ENCODE assay signal across 17 cellular contexts in the genomic region with DNA sequence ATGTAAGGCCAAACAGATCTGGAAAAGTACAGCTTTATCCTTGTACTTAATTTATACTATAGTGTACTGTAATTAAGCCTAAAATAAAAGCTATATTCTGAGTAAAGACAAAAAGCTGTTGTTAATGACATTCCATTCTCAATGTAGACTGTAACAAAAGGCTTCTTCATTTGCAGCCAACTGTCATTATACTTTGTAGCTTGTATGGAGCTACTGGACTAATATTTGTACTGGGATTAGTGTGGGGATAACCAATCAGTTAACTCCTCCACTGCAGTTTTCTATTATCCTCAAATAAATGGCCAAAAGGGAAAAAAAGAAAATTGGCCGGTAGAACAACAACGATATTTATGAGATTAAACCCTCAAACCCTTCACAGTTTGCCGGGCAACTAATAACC.
DNase-seq lines count a peak whose midpoint lies in the region; ATAC-seq and TF ChIP-seq lines count a peak whose summit lies in the region.
"Had no signal": no experiment of that assay in that cellular context is flagged by ENCODE, and none has a peak within 500 bp of the region (broad histone marks: within the 10 kb centered on the region; RNA-seq: fewer than 3 reads in every experiment).

No MANE protein-coding gene starts in this region.

- H3K36me3 Mint-ChIP-seq in osteocyte (ENCODE audit: unreplicated experiment), result peaks cover 17% of the 10 kb centered on the region
- peaks cover 7 to 35% (median 9%) of the 10 kb centered on the region in 3 donors for H3K36me3 Mint-ChIP-seq in naive thymus-derived CD8-positive, alpha-beta T cell

- no peaks in the 10 kb centered on the region for H3K27me3 Mint-ChIP-seq in osteocyte (ENCODE audit: unreplicated experiment)
- H3K27me3 Mint-ChIP-seq in naive thymus-derived CD8-positive, alpha-beta T cell, result no peaks in the 10 kb centered on the region
- H3K27me3 Mint-ChIP-seq: stimulated activated naive CD8-positive, alpha-beta T cell treated with anti-CD3 and anti-CD28 coated beads, Interleukin-15, amount 100 ng/mL, for 72 hours had no signal

- H3K4me3 Mint-ChIP-seq in osteocyte (ENCODE audit: unreplicated experiment), result no peak overlapping the region
- H3K4me3 Mint-ChIP-seq in naive thymus-derived CD8-positive, alpha-beta T cell, result no peak overlapping the region
- H3K4me3 Mint-ChIP-seq: CD8-positive, alpha-beta T cell; stimulated activated naive CD8-positive, alpha-beta T cell treated with anti-CD3 and anti-CD28 coated beads, Interleukin-15, amount 100 ng/mL, for 72 hours had no signal

- H3K4me1 Mint-ChIP-seq in osteocyte (ENCODE audit: unreplicated experiment), result peaks cover 41% of the 10 kb centered on the region
- peaks cover 20 to 74% (median 60%) of the 10 kb centered on the region in 4 donors for H3K4me1 Mint-ChIP-seq in naive thymus-derived CD8-positive, alpha-beta T cell

- no peak overlapping the region for H3K27ac Mint-ChIP-seq in osteocyte (ENCODE audit: unreplicated experiment)
- H3K27ac Mint-ChIP-seq in naive thymus-derived CD8-positive, alpha-beta T cell, result no peak overlapping the region
- H3K27ac Mint-ChIP-seq: CD8-positive, alpha-beta T cell; stimulated activated naive CD8-positive, alpha-beta T cell treated with anti-CD3 and anti-CD28 coated beads, Interleukin-15, amount 100 ng/mL, for 72 hours had no signal

- TF ChIP-seq CTCF in osteocyte (IDR thresholded peaks at IDR 0.05), result no peak

- H3K9me3 Mint-ChIP-seq in osteocyte (ENCODE audit: unreplicated experiment), result no peaks in the 10 kb centered on the region
- H3K9me3 Mint-ChIP-seq in naive thymus-derived CD8-positive, alpha-beta T cell, result no peaks in the 10 kb centered on the region
- H3K9me3 Mint-ChIP-seq: CD8-positive, alpha-beta T cell; stimulated activated naive CD8-positive, alpha-beta T cell treated with anti-CD3 and anti-CD28 coated beads, Interleukin-15, amount 100 ng/mL, for 72 hours had no signal

- POLR2A ChIA-PET in naive thymus-derived CD8-positive, alpha-beta T cell (lab: Charles Lee), result no interaction called here

- DNase-seq in COR-L47 (lab: John Stamatoyannopoulos, UW) (peak; percentile 69), NCI-H1105 (lab: John Stamatoyannopoulos, UW) (peak; percentile 22), NCI-H774 (lab: John Stamatoyannopoulos, UW) (peak; percentile 94), globus pallidus (ENCODE audit: low spot score) (peak; percentile 80), osteocyte (ENCODE audit: extremely low spot score, unreplicated experiment) (no peak), NK-92 (lab: John Stamatoyannopoulos, UW; ENCODE audit: unreplicated experiment) (no peak)
- DNase-seq in stimulated activated CD4-positive, alpha-beta T cell treated with anti-CD3 and anti-CD28 coated beads, Interleukin-12 subunit alpha, Interleukin-12 subunit beta, amount 100 ng/mL, for 4 hours, result no peak
- no peak for DNase-seq in naive thymus-derived CD8-positive, alpha-beta T cell
- DNase-seq: activated effector memory CD4-positive, alpha-beta T cell treated with Interleukin-2 at 50 U/mL for 16 hours; amygdala; CD8-positive, alpha-beta T cell; IMR-90; MG63; SJCRH30; stimulated activated naive CD8-positive, alpha-beta T cell treated with anti-CD3 and anti-CD28 coated beads, Interleukin-15, amount 100 ng/mL, for 72 hours; uterus had no signal

- ATAC-seq in naive thymus-derived CD8-positive, alpha-beta T cell, result no peak
- ATAC-seq: activated CD4-positive, CD25-positive, alpha-beta regulatory T cell treated with anti-CD3 and anti-CD28 coated beads, Interleukin-2, amount 50 U/mL, for 24 hours; CD8-positive, alpha-beta T cell had no signal

Comparison
In these comparisons a context has a peak if more than half of its experiments do, and no peak if none do; other contexts are left out.
1. DNase-seq: peak in COR-L47 (single experiment), NCI-H1105 (single experiment), NCI-H774 (single experiment) and globus pallidus (single experiment); none in osteocyte (single experiment), stimulated activated CD4-positive, alpha-beta T cell treated with anti-CD3 and anti-CD28 coated beads, Interleukin-12 subunit alpha, Interleukin-12 subunit beta, amount 100 ng/mL, for 4 hours (single experiment), NK-92 (single experiment) and naive thymus-derived CD8-positive, alpha-beta T cell (0 of 10).